ENCODE assay signal across 1 cellular context in the genomic region with DNA sequence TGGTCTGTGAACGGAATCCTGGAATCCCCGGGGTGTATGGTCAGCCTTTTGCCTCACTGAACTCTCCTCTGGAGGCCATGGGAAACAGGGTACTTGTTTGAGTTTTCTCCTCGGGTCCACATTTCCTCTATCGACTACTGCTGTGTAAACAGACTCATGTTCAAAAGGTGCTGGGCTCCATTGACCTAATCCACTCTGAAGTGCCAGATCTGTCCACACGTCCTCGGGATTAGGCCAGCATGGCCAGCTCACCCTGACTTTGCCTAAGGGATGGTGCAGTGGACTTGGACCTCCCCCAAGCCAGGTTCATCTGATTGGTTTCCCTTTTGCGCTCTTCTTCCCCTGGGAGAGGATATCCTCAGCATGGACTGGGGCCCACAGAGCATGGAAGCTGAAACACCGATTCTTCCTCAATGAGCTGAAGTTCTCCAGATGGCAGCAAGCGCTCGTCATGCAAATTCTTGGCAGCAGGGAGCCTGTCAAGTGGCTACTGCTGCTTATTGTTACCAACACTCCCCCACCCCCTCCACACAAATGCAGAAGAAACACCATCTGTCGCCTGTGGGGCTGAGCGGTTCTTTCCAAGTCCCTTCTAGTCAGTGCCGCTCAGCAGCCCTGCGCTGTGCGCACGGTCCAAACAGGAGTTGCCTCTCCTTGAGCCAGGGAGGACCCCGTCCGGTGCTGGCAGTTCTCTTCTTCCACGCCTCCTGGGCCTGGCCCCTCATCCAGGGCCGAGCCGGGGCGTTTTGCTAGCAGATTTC.
TF ChIP-seq lines count a peak whose summit lies in the region.

No MANE protein-coding gene starts in this region.

TF ChIP-seq in HepG2, 621 proteins besides CTCF, POLR2A, EP300 and RAD21 (continued from another document and continues in another):
- TF ChIP-seq, protein P1, sequence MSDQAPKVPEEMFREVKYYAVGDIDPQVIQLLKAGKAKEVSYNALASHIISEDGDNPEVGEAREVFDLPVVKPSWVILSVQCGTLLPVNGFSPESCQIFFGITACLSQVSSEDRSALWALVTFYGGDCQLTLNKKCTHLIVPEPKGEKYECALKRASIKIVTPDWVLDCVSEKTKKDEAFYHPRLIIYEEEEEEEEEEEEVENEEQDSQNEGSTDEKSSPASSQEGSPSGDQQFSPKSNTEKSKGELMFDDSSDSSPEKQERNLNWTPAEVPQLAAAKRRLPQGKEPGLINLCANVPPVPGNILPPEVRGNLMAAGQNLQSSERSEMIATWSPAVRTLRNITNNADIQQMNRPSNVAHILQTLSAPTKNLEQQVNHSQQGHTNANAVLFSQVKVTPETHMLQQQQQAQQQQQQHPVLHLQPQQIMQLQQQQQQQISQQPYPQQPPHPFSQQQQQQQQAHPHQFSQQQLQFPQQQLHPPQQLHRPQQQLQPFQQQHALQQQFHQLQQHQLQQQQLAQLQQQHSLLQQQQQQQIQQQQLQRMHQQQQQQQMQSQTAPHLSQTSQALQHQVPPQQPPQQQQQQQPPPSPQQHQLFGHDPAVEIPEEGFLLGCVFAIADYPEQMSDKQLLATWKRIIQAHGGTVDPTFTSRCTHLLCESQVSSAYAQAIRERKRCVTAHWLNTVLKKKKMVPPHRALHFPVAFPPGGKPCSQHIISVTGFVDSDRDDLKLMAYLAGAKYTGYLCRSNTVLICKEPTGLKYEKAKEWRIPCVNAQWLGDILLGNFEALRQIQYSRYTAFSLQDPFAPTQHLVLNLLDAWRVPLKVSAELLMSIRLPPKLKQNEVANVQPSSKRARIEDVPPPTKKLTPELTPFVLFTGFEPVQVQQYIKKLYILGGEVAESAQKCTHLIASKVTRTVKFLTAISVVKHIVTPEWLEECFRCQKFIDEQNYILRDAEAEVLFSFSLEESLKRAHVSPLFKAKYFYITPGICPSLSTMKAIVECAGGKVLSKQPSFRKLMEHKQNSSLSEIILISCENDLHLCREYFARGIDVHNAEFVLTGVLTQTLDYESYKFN (CRISPR knock-in tag; conservative IDR thresholded peaks at IDR 0.05), result peak; percentile 97
- TF ChIP-seq, protein P2, sequence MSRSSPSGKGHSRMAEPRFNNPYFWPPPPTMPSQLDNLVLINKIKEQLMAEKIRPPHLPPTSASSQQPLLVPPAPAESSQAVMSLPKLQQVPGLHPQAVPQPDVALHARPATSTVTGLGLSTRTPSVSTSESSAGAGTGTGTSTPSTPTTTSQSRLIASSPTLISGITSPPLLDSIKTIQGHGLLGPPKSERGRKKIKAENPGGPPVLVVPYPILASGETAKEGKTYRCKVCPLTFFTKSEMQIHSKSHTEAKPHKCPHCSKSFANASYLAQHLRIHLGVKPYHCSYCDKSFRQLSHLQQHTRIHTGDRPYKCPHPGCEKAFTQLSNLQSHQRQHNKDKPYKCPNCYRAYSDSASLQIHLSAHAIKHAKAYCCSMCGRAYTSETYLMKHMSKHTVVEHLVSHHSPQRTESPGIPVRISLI (CRISPR knock-in tag; IDR thresholded peaks at IDR 0.05; ENCODE audit: borderline replicate concordance), result 0 out of 2 replicates have a peak, but pooled peaks have one; percentile 28
- no peak for TF ChIP-seq ADNP (CRISPR knock-in tag; IDR thresholded peaks at IDR 0.05)
- no peak for TF ChIP-seq ZNF577 (CRISPR knock-in tag; IDR thresholded peaks at IDR 0.05; ENCODE audit: borderline replicate concordance, low read depth)
- 0 out of 2 replicates have a peak, but pooled peaks have one; percentile 11 for TF ChIP-seq ZNF263 (CRISPR knock-in tag; IDR thresholded peaks at IDR 0.05)
- peak; percentile 96 for TF ChIP-seq ZNF644 (CRISPR knock-in tag; IDR thresholded peaks at IDR 0.05; ENCODE audit: low read depth)
- no peak for TF ChIP-seq ZNF367 (CRISPR knock-in tag; IDR thresholded peaks at IDR 0.05; ENCODE audit: borderline replicate concordance)
- TF ChIP-seq PHF20 (CRISPR knock-in tag; IDR thresholded peaks at IDR 0.05), result no peak
- TF ChIP-seq TGIF2 (CRISPR knock-in tag; IDR thresholded peaks at IDR 0.05), result no peak
- TF ChIP-seq, protein P3, sequence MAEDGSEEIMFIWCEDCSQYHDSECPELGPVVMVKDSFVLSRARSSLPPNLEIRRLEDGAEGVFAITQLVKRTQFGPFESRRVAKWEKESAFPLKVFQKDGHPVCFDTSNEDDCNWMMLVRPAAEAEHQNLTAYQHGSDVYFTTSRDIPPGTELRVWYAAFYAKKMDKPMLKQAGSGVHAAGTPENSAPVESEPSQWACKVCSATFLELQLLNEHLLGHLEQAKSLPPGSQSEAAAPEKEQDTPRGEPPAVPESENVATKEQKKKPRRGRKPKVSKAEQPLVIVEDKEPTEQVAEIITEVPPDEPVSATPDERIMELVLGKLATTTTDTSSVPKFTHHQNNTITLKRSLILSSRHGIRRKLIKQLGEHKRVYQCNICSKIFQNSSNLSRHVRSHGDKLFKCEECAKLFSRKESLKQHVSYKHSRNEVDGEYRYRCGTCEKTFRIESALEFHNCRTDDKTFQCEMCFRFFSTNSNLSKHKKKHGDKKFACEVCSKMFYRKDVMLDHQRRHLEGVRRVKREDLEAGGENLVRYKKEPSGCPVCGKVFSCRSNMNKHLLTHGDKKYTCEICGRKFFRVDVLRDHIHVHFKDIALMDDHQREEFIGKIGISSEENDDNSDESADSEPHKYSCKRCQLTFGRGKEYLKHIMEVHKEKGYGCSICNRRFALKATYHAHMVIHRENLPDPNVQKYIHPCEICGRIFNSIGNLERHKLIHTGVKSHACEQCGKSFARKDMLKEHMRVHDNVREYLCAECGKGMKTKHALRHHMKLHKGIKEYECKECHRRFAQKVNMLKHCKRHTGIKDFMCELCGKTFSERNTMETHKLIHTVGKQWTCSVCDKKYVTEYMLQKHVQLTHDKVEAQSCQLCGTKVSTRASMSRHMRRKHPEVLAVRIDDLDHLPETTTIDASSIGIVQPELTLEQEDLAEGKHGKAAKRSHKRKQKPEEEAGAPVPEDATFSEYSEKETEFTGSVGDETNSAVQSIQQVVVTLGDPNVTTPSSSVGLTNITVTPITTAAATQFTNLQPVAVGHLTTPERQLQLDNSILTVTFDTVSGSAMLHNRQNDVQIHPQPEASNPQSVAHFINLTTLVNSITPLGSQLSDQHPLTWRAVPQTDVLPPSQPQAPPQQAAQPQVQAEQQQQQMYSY (CRISPR knock-in tag; IDR thresholded peaks at IDR 0.05), result no peak
- peak; percentile 71; the same call in 1 of the 2 replicates for TF ChIP-seq ETV5 (CRISPR knock-in tag; IDR thresholded peaks at IDR 0.05; ENCODE audit: borderline replicate concordance)
- TF ChIP-seq ZBTB7B (CRISPR knock-in tag; IDR thresholded peaks at IDR 0.05), result peak; percentile 42; the same call in 1 of the 2 replicates
- no peak for TF ChIP-seq ZNF780A (CRISPR knock-in tag; IDR thresholded peaks at IDR 0.05)
- TF ChIP-seq, protein P4, sequence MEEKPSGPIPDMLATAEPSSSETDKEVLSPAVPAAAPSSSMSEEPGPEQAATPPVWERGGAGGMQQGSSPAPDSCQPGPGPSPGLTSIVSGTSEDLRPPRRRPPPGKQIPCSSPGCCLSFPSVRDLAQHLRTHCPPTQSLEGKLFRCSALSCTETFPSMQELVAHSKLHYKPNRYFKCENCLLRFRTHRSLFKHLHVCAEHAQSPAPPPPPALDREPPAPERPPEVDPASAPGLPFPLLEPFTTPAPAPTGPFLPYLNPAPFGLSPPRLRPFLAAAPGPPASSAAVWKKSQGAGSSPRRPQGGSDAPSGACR (CRISPR knock-in tag; IDR thresholded peaks at IDR 0.05), result peak; percentile 77; the same call in 1 of the 2 replicates
- no peak for TF ChIP-seq ZNF337 (CRISPR knock-in tag; IDR thresholded peaks at IDR 0.05; ENCODE audit: borderline replicate concordance, low read depth)
- no peak for TF ChIP-seq ZNF713 (CRISPR knock-in tag; IDR thresholded peaks at IDR 0.05)
- TF ChIP-seq RBAK (CRISPR knock-in tag; IDR thresholded peaks at IDR 0.05), result 0 out of 2 replicates have a peak, but pooled peaks have one; percentile 22
- peak; percentile 80; the same call in 1 of the 2 replicates for TF ChIP-seq ZNF670 (CRISPR knock-in tag; IDR thresholded peaks at IDR 0.05; ENCODE audit: borderline replicate concordance)
- TF ChIP-seq, protein P5, sequence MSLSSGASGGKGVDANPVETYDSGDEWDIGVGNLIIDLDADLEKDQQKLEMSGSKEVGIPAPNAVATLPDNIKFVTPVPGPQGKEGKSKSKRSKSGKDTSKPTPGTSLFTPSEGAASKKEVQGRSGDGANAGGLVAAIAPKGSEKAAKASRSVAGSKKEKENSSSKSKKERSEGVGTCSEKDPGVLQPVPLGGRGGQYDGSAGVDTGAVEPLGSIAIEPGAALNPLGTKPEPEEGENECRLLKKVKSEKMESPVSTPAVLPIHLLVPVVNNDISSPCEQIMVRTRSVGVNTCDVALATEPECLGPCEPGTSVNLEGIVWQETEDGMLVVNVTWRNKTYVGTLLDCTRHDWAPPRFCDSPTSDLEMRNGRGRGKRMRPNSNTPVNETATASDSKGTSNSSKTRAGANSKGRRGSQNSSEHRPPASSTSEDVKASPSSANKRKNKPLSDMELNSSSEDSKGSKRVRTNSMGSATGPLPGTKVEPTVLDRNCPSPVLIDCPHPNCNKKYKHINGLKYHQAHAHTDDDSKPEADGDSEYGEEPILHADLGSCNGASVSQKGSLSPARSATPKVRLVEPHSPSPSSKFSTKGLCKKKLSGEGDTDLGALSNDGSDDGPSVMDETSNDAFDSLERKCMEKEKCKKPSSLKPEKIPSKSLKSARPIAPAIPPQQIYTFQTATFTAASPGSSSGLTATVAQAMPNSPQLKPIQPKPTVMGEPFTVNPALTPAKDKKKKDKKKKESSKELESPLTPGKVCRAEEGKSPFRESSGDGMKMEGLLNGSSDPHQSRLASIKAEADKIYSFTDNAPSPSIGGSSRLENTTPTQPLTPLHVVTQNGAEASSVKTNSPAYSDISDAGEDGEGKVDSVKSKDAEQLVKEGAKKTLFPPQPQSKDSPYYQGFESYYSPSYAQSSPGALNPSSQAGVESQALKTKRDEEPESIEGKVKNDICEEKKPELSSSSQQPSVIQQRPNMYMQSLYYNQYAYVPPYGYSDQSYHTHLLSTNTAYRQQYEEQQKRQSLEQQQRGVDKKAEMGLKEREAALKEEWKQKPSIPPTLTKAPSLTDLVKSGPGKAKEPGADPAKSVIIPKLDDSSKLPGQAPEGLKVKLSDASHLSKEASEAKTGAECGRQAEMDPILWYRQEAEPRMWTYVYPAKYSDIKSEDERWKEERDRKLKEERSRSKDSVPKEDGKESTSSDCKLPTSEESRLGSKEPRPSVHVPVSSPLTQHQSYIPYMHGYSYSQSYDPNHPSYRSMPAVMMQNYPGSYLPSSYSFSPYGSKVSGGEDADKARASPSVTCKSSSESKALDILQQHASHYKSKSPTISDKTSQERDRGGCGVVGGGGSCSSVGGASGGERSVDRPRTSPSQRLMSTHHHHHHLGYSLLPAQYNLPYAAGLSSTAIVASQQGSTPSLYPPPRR (CRISPR knock-in tag; IDR thresholded peaks at IDR 0.05; ENCODE audit: borderline replicate concordance), result peak; percentile 97
- TF ChIP-seq, protein P6, sequence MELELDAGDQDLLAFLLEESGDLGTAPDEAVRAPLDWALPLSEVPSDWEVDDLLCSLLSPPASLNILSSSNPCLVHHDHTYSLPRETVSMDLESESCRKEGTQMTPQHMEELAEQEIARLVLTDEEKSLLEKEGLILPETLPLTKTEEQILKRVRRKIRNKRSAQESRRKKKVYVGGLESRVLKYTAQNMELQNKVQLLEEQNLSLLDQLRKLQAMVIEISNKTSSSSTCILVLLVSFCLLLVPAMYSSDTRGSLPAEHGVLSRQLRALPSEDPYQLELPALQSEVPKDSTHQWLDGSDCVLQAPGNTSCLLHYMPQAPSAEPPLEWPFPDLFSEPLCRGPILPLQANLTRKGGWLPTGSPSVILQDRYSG (CRISPR knock-in tag; IDR thresholded peaks at IDR 0.05), result no peak
- 0 out of 2 replicates have a peak, but pooled peaks have one; percentile 41 for TF ChIP-seq ZNF629 (CRISPR knock-in tag; conservative IDR thresholded peaks at IDR 0.05)
- TF ChIP-seq ZNF816 (CRISPR knock-in tag; IDR thresholded peaks at IDR 0.05; ENCODE audit: borderline replicate concordance), result peak; percentile 29; the same call in 1 of the 2 replicates
- TF ChIP-seq, protein P7, sequence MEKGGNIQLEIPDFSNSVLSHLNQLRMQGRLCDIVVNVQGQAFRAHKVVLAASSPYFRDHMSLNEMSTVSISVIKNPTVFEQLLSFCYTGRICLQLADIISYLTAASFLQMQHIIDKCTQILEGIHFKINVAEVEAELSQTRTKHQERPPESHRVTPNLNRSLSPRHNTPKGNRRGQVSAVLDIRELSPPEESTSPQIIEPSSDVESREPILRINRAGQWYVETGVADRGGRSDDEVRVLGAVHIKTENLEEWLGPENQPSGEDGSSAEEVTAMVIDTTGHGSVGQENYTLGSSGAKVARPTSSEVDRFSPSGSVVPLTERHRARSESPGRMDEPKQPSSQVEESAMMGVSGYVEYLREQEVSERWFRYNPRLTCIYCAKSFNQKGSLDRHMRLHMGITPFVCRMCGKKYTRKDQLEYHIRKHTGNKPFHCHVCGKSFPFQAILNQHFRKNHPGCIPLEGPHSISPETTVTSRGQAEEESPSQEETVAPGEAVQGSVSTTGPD (CRISPR knock-in tag; IDR thresholded peaks at IDR 0.05), result peak; percentile 97
- TF ChIP-seq, protein P8, sequence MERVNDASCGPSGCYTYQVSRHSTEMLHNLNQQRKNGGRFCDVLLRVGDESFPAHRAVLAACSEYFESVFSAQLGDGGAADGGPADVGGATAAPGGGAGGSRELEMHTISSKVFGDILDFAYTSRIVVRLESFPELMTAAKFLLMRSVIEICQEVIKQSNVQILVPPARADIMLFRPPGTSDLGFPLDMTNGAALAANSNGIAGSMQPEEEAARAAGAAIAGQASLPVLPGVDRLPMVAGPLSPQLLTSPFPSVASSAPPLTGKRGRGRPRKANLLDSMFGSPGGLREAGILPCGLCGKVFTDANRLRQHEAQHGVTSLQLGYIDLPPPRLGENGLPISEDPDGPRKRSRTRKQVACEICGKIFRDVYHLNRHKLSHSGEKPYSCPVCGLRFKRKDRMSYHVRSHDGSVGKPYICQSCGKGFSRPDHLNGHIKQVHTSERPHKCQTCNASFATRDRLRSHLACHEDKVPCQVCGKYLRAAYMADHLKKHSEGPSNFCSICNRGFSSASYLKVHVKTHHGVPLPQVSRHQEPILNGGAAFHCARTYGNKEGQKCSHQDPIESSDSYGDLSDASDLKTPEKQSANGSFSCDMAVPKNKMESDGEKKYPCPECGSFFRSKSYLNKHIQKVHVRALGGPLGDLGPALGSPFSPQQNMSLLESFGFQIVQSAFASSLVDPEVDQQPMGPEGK (CRISPR knock-in tag; IDR thresholded peaks at IDR 0.05), result peak; percentile 9; the same call in 1 of the 2 replicates
- TF ChIP-seq, protein P9, sequence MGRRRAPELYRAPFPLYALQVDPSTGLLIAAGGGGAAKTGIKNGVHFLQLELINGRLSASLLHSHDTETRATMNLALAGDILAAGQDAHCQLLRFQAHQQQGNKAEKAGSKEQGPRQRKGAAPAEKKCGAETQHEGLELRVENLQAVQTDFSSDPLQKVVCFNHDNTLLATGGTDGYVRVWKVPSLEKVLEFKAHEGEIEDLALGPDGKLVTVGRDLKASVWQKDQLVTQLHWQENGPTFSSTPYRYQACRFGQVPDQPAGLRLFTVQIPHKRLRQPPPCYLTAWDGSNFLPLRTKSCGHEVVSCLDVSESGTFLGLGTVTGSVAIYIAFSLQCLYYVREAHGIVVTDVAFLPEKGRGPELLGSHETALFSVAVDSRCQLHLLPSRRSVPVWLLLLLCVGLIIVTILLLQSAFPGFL (CRISPR knock-in tag; IDR thresholded peaks at IDR 0.05), result no peak
- TF ChIP-seq ZNF264 (CRISPR knock-in tag; IDR thresholded peaks at IDR 0.05), result peak; percentile 88
- TF ChIP-seq RBM39 (IDR thresholded peaks at IDR 0.05; ENCODE audit: low read depth, low read length, poor library complexity, severe bottlenecking), result no peak
